22 cellular contexts compared by ENCODE assay signal in the genomic region with DNA sequence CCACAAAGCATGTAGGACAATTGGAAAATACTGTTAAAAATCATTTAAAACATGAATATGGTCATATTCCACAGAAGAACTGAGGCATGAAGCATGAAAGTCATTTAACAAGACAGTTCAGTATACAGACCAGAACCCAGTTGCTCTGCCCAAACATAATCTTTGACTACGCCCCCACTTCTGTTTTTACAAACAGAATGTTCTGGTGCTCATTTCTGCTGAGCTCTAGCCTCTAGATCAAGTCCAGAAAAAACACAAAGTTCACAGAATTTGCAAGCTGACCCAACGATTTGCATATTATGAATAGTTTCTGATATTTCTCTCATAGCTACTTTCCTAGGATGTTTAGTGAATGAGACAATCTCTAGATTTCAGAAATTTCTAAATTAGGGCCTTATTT.
DNase-seq lines count a peak whose midpoint lies in the region; ATAC-seq, FAIRE-seq and TF ChIP-seq lines count a peak whose summit lies in the region.
"Had no signal": no experiment of that assay in that cellular context is flagged by ENCODE, and none has a peak within 500 bp of the region (broad histone marks: within the 10 kb centered on the region; RNA-seq: fewer than 3 reads in every experiment).

No MANE protein-coding gene starts in this region.

- intact Hi-C loops in HepG2 (cut with micrococcal nuclease; ENCODE audit: unreplicated experiment) = no loop called here
- intact Hi-C loops in right lobe of liver (cut with DNase I) = no loop called here
- intact Hi-C loops in aorta (cut with DNase I) = no loop called here

- 19% methylated on average over 2 of the region's 2 CpGs for WGBS in liver
- 9% methylated on average over 2 of the region's 2 CpGs for WGBS in HepG2 (ENCODE audit: low lambda C conversion rate)
- WGBS in right lobe of liver (ENCODE audit: insufficient coverage, low coverage, low lambda C conversion rate, missing lambda C conversion rate) = 34% methylated on average over 2 of the region's 2 CpGs
- 6 to 7% methylated on average over 2 of the region's 2 CpGs for WGBS in aorta, 2 donors

- H3K4me3 ChIP-seq in liver (ENCODE audit: low read depth in 1 of 3, low read length in 3 of 3) (no peak overlapping the region), HepG2 (replicated peaks in 1 of 3; ENCODE audit: insufficient read depth in 1 of 3, low read depth in 2 of 3, low read length in 3 of 3) (no peak overlapping the region), right lobe of liver (no peak overlapping the region), aorta (ENCODE audit: low read length in 2 of 2) (no peak overlapping the region)
- H3K4me3 ChIP-seq: GM12878, GM23248, HAP-1 had no signal

- H3K9me3 ChIP-seq in liver (ENCODE audit: control insufficient read depth in 4 of 4, low read length in 3 of 4) = no peaks in the 10 kb centered on the region
- peaks cover 86% of the 10 kb centered on the region for H3K9me3 ChIP-seq in HepG2 (ENCODE audit: low read length)
- H3K9me3 ChIP-seq in right lobe of liver = peaks cover 0 to 5% (median 0%) of the 10 kb centered on the region in 4 donors
- H3K9me3 ChIP-seq in aorta (ENCODE audit: control insufficient read depth, low read length) = no peaks in the 10 kb centered on the region
- H3K9me3 ChIP-seq: BE2C, HAP-1 had no signal

- no peak overlapping the region for H2AFZ ChIP-seq in HepG2 (ENCODE audit: low read length)
- H2AFZ ChIP-seq: GM23248 had no signal

- no peak for TF ChIP-seq EP300 in HepG2 (IDR thresholded peaks at IDR 0.05; ENCODE audit: low read depth in 2 of 2, low read length in 2 of 2)
- no peak for TF ChIP-seq EP300 in HepG2 (CRISPR knock-in tag; IDR thresholded peaks at IDR 0.05; ENCODE audit: borderline replicate concordance)

- DNase-seq in HepG2 (ENCODE audit: low spot score) = no peak
- DNase-seq in fibroblast of gingiva (ENCODE audit: low read depth) = peak; percentile 53
- no peak for DNase-seq in right lobe of liver
- DNase-seq in aorta = no peak
- DNase-seq in activated CD8-positive, alpha-beta memory T cell treated with anti-CD3 and anti-CD28 coated beads, Interleukin-2, amount 50 U/mL, for 4 hours = no peak
- DNase-seq in SHP77 (lab: John Stamatoyannopoulos, UW) = no peak
- no peak for DNase-seq in RPMI8226
- DNase-seq: ACHN; BE2C; C1 segment of cervical spinal cord; CD4-positive, CD25-positive, alpha-beta regulatory T cell; CD8-positive, alpha-beta memory T cell; COR-L47; DMS 273 treated with DMSO at 0.1 percent for 48 hours; DMS53; DND-41; EL; GM23248 had no signal

- TF ChIP-seq POLR2A in HepG2 (IDR thresholded peaks at IDR 0.05; ENCODE audit: insufficient read depth in 1 of 2, low read depth in 2 of 2, low read length in 2 of 2) (no peak), right lobe of liver (IDR thresholded peaks at IDR 0.05) (no peak)

- H3K79me2 ChIP-seq in HepG2 (ENCODE audit: insufficient read depth, low read length) = no peaks in the 10 kb centered on the region

- H3K36me3 ChIP-seq in liver (ENCODE audit: control insufficient read depth in 4 of 4, insufficient read depth in 3 of 4, low read depth in 1 of 4, low read length in 3 of 4) = no peaks in the 10 kb centered on the region
- H3K36me3 ChIP-seq in HepG2 (replicated peaks in 1 of 2; ENCODE audit: control insufficient read depth in 1 of 2, insufficient read depth in 2 of 2, low read length in 2 of 2) = no peaks in the 10 kb centered on the region
- H3K36me3 ChIP-seq in right lobe of liver = no peaks in the 10 kb centered on the region
- no peaks in the 10 kb centered on the region for H3K36me3 ChIP-seq in aorta (ENCODE audit: control insufficient read depth in 1 of 2, insufficient read depth in 2 of 2, low read length in 1 of 2)
- H3K36me3 ChIP-seq: BE2C, HAP-1 had no signal

- H3K4me2 ChIP-seq in HepG2 (ENCODE audit: low read depth, low read length) = no peak overlapping the region

- POLR2A ChIA-PET in HepG2 (lab: Yijun Ruan, JAX) = no interaction called here

- no peak for TF ChIP-seq CTCF in liver (IDR thresholded peaks at IDR 0.05; ENCODE audit: low read depth, low read length, missing input control)
- no peak for TF ChIP-seq CTCF in HepG2 (CRISPR knock-in tag; IDR thresholded peaks at IDR 0.05)
- no peak for TF ChIP-seq CTCF in right lobe of liver (IDR thresholded peaks at IDR 0.05)

- H3K9ac ChIP-seq in liver (ENCODE audit: low read depth in 1 of 2, low read length in 2 of 2) (no peak overlapping the region), HepG2 (ENCODE audit: insufficient read depth, low read depth, low read length) (no peak overlapping the region)
- H3K9ac ChIP-seq: GM23248 had no signal

- H3K4me1 ChIP-seq in liver (ENCODE audit: control insufficient read depth in 4 of 4, insufficient read depth in 4 of 4, low read length in 3 of 4) (peaks cover 2 to 30% (median 11%) of the 10 kb centered on the region in 4 donors), HepG2 (ENCODE audit: insufficient read depth, low read length) (no peaks in the 10 kb centered on the region), right lobe of liver (peaks cover 0 to 35% (median 9%) of the 10 kb centered on the region in 4 donors), aorta (ENCODE audit: control insufficient read depth in 1 of 2, insufficient read depth in 2 of 2, low read length in 2 of 2) (no peaks in the 10 kb centered on the region)
- H3K4me1 ChIP-seq: BE2C, HAP-1 had no signal

- ATAC-seq in HepG2 = no peak
- ATAC-seq in right lobe of liver = peak; percentile 37 to 77 (median 48)
- ATAC-seq in aorta (ENCODE audit: low FRiP score) = peak; percentile 30
- ATAC-seq: GM12878 had no signal

- CTCF ChIA-PET in HepG2 (lab: Yijun Ruan, JAX; ENCODE audit: low intra/inter-chr PET ratio, low total read pairs) = no interaction called here

- TF ChIP-seq RAD21 in liver (IDR thresholded peaks at IDR 0.05) = peak; percentile 19 to 35
- TF ChIP-seq RAD21 in HepG2 (CRISPR knock-in tag; IDR thresholded peaks at IDR 0.05) = no peak

- no peak for FAIRE-seq in HepG2 (lab: Jason Lieb, UNC)
- FAIRE-seq: A204.1, GM12878 had no signal

- H3K27ac ChIP-seq in liver (ENCODE audit: low read depth in 1 of 2, low read length in 2 of 2) (peak overlapping the region in 1 of 2 donors; percentile 19), HepG2 (ENCODE audit: extremely low read length, insufficient read depth, low read length) (no peak overlapping the region), right lobe of liver (peak overlapping the region in 2 of 3 donors; percentile 16 to 26), aorta (ENCODE audit: low read depth in 1 of 2, low read length in 2 of 2) (no peak overlapping the region)
- H3K27ac ChIP-seq: GM23248 had no signal

- in situ Hi-C loops in HepG2 (cut with HindIII; ENCODE audit: extremely low pct_ligation_motif_present, low pct_unique_long_range_greater_than_20kb) = no loop called here

- H3K27me3 ChIP-seq in liver (ENCODE audit: control insufficient read depth in 4 of 4, insufficient read depth in 4 of 4, low read length in 3 of 4) (no peaks in the 10 kb centered on the region), HepG2 (ENCODE audit: control insufficient read depth in 1 of 2, insufficient read depth in 2 of 2, low read length in 2 of 2) (no peaks in the 10 kb centered on the region), right lobe of liver (no peaks in the 10 kb centered on the region), aorta (ENCODE audit: control insufficient read depth in 1 of 2, insufficient read depth in 2 of 2, low read length in 1 of 2) (no peaks in the 10 kb centered on the region)
- H3K27me3 ChIP-seq: BE2C had no signal

- H4K20me1 ChIP-seq in HepG2 (ENCODE audit: insufficient read depth, low read length) = no peaks in the 10 kb centered on the region

- BruUV-seq in HepG2 (replicated peaks; lab: Mats Ljungman, UMichigan) = no TSS peak

TF ChIP-seq in liver, 16 proteins besides CTCF, POLR2A, EP300 and RAD21 (continues in another document):
- TF ChIP-seq, protein P1, sequence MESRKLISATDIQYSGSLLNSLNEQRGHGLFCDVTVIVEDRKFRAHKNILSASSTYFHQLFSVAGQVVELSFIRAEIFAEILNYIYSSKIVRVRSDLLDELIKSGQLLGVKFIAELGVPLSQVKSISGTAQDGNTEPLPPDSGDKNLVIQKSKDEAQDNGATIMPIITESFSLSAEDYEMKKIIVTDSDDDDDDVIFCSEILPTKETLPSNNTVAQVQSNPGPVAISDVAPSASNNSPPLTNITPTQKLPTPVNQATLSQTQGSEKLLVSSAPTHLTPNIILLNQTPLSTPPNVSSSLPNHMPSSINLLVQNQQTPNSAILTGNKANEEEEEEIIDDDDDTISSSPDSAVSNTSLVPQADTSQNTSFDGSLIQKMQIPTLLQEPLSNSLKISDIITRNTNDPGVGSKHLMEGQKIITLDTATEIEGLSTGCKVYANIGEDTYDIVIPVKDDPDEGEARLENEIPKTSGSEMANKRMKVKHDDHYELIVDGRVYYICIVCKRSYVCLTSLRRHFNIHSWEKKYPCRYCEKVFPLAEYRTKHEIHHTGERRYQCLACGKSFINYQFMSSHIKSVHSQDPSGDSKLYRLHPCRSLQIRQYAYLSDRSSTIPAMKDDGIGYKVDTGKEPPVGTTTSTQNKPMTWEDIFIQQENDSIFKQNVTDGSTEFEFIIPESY (IDR thresholded peaks at IDR 0.05) = no peak
- TF ChIP-seq RXRA (IDR thresholded peaks at IDR 0.05) (peak in 1 of 2 donors; percentile 62), FOXA2 (IDR thresholded peaks at IDR 0.05) (no peak), SP1 (IDR thresholded peaks at IDR 0.05) (peak; percentile 24)

TF ChIP-seq in HepG2, 621 proteins besides CTCF, POLR2A, EP300 and RAD21 (continues in another document):
- TF ChIP-seq RBFOX2 (IDR thresholded peaks at IDR 0.05; ENCODE audit: low read depth, low read length) (no peak), CCAR2 (optimal IDR thresholded peaks at IDR 0.05; ENCODE audit: low read depth, low read length) (no peak), ZNF331 (CRISPR knock-in tag; IDR thresholded peaks at IDR 0.05) (no peak), TEAD2 (CRISPR knock-in tag; IDR thresholded peaks at IDR 0.05) (no peak)
- TF ChIP-seq, protein P2, sequence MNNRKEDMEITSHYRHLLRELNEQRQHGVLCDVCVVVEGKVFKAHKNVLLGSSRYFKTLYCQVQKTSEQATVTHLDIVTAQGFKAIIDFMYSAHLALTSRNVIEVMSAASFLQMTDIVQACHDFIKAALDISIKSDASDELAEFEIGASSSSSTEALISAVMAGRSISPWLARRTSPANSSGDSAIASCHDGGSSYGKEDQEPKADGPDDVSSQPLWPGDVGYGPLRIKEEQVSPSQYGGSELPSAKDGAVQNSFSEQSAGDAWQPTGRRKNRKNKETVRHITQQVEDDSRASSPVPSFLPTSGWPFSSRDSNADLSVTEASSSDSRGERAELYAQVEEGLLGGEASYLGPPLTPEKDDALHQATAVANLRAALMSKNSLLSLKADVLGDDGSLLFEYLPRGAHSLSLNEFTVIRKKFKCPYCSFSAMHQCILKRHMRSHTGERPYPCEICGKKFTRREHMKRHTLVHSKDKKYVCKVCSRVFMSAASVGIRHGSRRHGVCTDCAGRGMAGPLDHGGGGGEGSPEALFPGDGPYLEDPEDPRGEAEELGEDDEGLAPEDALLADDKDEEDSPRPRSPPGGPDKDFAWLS (CRISPR knock-in tag; IDR thresholded peaks at IDR 0.05; ENCODE audit: borderline replicate concordance) = no peak

Comparison
In these comparisons a context has a peak if more than half of its experiments do, and no peak if none do; other contexts are left out.
1. H3K27ac ChIP-seq: peak in right lobe of liver (2 of 3); none in HepG2 (single experiment) and aorta (0 of 2).